12 cellular contexts compared by ENCODE assay signal in genomic region chr2:230323385-230324106, GRCh38. TPM values are rescaled to one million over a fixed set of nuclear protein-coding genes. Genes with fewer than 3 reads are reported as not detected.
A peak's percentile ranks its signal among the peaks of the same experiment; 100 is the strongest.
DNase-seq lines count a peak whose midpoint lies in the region; ATAC-seq and TF ChIP-seq lines count a peak whose summit lies in the region.
"Had no signal": no experiment of that assay in that cellular context is flagged by ENCODE, and none has a peak within 500 bp of the region (broad histone marks: within the 10 kb centered on the region; RNA-seq: fewer than 3 reads in every experiment).

No MANE protein-coding gene starts in this region.

- peaks cover 19% of the 10 kb centered on the region for H3K36me3 Mint-ChIP-seq in GM23338 (ENCODE audit: low read depth)
- no peaks in the 10 kb centered on the region for H3K36me3 Mint-ChIP-seq in T-cell

- DNase-seq in NCI-H82 (lab: John Stamatoyannopoulos, UW) (peak; percentile 37), NCI-H82 treated with DMSO at 0.1 percent for 48 hours (lab: John Stamatoyannopoulos, UW; ENCODE audit: unreplicated experiment) (no peak), GM23338 (ENCODE audit: low spot score) (peak; percentile 10), T-cell (no peak), iPS-NIHi7 (ENCODE audit: extremely low spot score) (peak; percentile 33), NCI-H1105 (lab: John Stamatoyannopoulos, UW) (no peak), DMS79 treated with DMSO at 0.1 percent for 48 hours (lab: John Stamatoyannopoulos, UW) (no peak)
- DNase-seq: activated naive CD4-positive, alpha-beta T cell treated with anti-CD3 and anti-CD28 coated beads, Interleukin-2, amount 10 ng/mL, durations not matched to agents 7 days and 5 days; heart left ventricle; NCI-H1105 treated with DMSO at 0.1 percent for 48 hours; stimulated activated naive CD4-positive, alpha-beta T cell treated with Interleukin-2 at 50 U/mL for 16 hours had no signal

- H3K4me3 ChIP-seq in GM23338 = no peak overlapping the region
- H3K4me3 ChIP-seq: heart left ventricle had no signal

- CTCF ChIA-PET in T-cell (lab: Charles Lee) = no interaction called here

- no peaks in the 10 kb centered on the region for H3K27me3 ChIP-seq in GM23338 (ENCODE audit: insufficient read depth)
- H3K27me3 ChIP-seq: heart left ventricle had no signal

- H3K9me3 Mint-ChIP-seq in GM23338 = peaks cover 49% of the 10 kb centered on the region
- no peaks in the 10 kb centered on the region for H3K9me3 Mint-ChIP-seq in T-cell

- H3K27me3 Mint-ChIP-seq in GM23338 (ENCODE audit: insufficient read depth, low read depth, poor library complexity) (peaks cover 11% of the 10 kb centered on the region), T-cell (no peaks in the 10 kb centered on the region)
- H3K27me3 Mint-ChIP-seq: activated naive CD4-positive, alpha-beta T cell treated with anti-CD3 and anti-CD28 coated beads, Interleukin-2, amount 10 ng/mL, durations not matched to agents 7 days and 5 days had no signal

- H4K20me1 ChIP-seq in GM23338 (replicated peaks; ENCODE audit: insufficient read depth) = no peaks in the 10 kb centered on the region

- POLR2A ChIA-PET in T-cell (lab: Charles Lee) = no interaction called here

- H2AFZ ChIP-seq in GM23338 = no peak overlapping the region

- ATAC-seq in GM23338 (no peak), T-cell (replicated peaks in 1 of 4) (no peak), HG02981 (IDR thresholded peaks at IDR 0.05; ENCODE audit: unreplicated experiment) (no peak)

- H3K79me2 ChIP-seq in GM23338 (replicated peaks; ENCODE audit: insufficient read depth) = no peaks in the 10 kb centered on the region

- H3K4me1 Mint-ChIP-seq in GM23338 (peaks cover 6% of the 10 kb centered on the region; the same call in 2 of the 3 replicates), T-cell (peaks cover 79 to 88% (median 85%) of the 10 kb centered on the region in 3 donors)

- H3K27ac ChIP-seq in GM23338 (ENCODE audit: low read depth) = no peak overlapping the region
- H3K27ac ChIP-seq: heart left ventricle had no signal

- H3F3A ChIP-seq in GM23338 (replicated peaks; ENCODE audit: low read depth) = no peaks in the 10 kb centered on the region

- 0 out of 2 replicates have a peak, but pooled peaks cover 4% of the 10 kb centered on the region for H3K9me2 ChIP-seq in GM23338 (ENCODE audit: insufficient read depth)

- no peak overlapping the region for H3K27ac Mint-ChIP-seq in GM23338
- H3K27ac Mint-ChIP-seq in T-cell = peak overlapping the region; percentile 14 to 45

- H3K4me1 ChIP-seq in GM23338 (ENCODE audit: insufficient read depth) = no peaks in the 10 kb centered on the region

- H3K36me3 ChIP-seq in GM23338 (ENCODE audit: insufficient read depth) = no peaks in the 10 kb centered on the region; the same call in 1 of the 2 replicates

- TF ChIP-seq CTCF in GM23338 (conservative IDR thresholded peaks at IDR 0.05; ENCODE audit: low read depth in 2 of 2) = peak; percentile 39 to 43

- H3K4me3 Mint-ChIP-seq in GM23338 = no peak overlapping the region
- peak overlapping the region in 1 of 3 donors; percentile 30 for H3K4me3 Mint-ChIP-seq in T-cell
- H3K4me3 Mint-ChIP-seq: activated naive CD4-positive, alpha-beta T cell treated with anti-CD3 and anti-CD28 coated beads, Interleukin-2, amount 10 ng/mL, durations not matched to agents 7 days and 5 days had no signal

- no peak overlapping the region for H3K4me2 ChIP-seq in GM23338

TF ChIP-seq in GM23338, 12 proteins besides CTCF, POLR2A, EP300 and RAD21 (continues in another document):
- TF ChIP-seq, protein P1, sequence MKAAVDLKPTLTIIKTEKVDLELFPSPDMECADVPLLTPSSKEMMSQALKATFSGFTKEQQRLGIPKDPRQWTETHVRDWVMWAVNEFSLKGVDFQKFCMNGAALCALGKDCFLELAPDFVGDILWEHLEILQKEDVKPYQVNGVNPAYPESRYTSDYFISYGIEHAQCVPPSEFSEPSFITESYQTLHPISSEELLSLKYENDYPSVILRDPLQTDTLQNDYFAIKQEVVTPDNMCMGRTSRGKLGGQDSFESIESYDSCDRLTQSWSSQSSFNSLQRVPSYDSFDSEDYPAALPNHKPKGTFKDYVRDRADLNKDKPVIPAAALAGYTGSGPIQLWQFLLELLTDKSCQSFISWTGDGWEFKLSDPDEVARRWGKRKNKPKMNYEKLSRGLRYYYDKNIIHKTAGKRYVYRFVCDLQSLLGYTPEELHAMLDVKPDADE (IDR thresholded peaks at IDR 0.05) = no peak
- TF ChIP-seq POLR2AphosphoS5 (IDR thresholded peaks at IDR 0.05; ENCODE audit: low read depth) (no peak), ZNF331 (CRISPR knock-in tag; IDR thresholded peaks at IDR 0.05; ENCODE audit: low read depth) (no peak), EZH2 (IDR thresholded peaks at IDR 0.05; ENCODE audit: low read depth, unreplicated experiment) (no peak), NANOG (IDR thresholded peaks at IDR 0.05; ENCODE audit: borderline replicate concordance) (no peak), ZNF114 (CRISPR knock-in tag; IDR thresholded peaks at IDR 0.05) (no peak), EZH2phosphoT487 (IDR thresholded peaks at IDR 0.05; ENCODE audit: unreplicated experiment) (no peak)
- TF ChIP-seq, protein P2, sequence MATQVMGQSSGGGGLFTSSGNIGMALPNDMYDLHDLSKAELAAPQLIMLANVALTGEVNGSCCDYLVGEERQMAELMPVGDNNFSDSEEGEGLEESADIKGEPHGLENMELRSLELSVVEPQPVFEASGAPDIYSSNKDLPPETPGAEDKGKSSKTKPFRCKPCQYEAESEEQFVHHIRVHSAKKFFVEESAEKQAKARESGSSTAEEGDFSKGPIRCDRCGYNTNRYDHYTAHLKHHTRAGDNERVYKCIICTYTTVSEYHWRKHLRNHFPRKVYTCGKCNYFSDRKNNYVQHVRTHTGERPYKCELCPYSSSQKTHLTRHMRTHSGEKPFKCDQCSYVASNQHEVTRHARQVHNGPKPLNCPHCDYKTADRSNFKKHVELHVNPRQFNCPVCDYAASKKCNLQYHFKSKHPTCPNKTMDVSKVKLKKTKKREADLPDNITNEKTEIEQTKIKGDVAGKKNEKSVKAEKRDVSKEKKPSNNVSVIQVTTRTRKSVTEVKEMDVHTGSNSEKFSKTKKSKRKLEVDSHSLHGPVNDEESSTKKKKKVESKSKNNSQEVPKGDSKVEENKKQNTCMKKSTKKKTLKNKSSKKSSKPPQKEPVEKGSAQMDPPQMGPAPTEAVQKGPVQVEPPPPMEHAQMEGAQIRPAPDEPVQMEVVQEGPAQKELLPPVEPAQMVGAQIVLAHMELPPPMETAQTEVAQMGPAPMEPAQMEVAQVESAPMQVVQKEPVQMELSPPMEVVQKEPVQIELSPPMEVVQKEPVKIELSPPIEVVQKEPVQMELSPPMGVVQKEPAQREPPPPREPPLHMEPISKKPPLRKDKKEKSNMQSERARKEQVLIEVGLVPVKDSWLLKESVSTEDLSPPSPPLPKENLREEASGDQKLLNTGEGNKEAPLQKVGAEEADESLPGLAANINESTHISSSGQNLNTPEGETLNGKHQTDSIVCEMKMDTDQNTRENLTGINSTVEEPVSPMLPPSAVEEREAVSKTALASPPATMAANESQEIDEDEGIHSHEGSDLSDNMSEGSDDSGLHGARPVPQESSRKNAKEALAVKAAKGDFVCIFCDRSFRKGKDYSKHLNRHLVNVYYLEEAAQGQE (IDR thresholded peaks at IDR 0.05; ENCODE audit: unreplicated experiment) = no peak

RNA-seq across cellular contexts. Expression of gene SP140L, which starts 3.4 kb away (rescaled TPM):
- total RNA-seq in GM23338 (2014; rRNA removed; shearing (Covaris generic)) = 0.66 and 1.7 TPM in 2 replicates
- polyA plus RNA-seq in GM23338 (2016; fragmentation: Nextera tagmentation; extraction: Ambion mirVana) = 1.3 and 1.5 TPM in 2 replicates
- total RNA-seq in T-cell = 100 to 1,000 TPM in 1 of 5 donors, 10 to 100 TPM in 4; 80.8 to 104 (median 82.0) TPM

Comparison
In these comparisons a context has a peak if more than half of its experiments do, and no peak if none do; other contexts are left out.
1. DNase-seq: peak in NCI-H82 (single experiment), GM23338 (single experiment) and iPS-NIHi7 (single experiment); none in NCI-H82 treated with DMSO at 0.1 percent for 48 hours (single experiment), T-cell (0 of 34), NCI-H1105 (single experiment) and DMS79 treated with DMSO at 0.1 percent for 48 hours (single experiment).
2. RNA of gene SP140L, which starts 3.4 kb away (total RNA-seq): 80.8 to 104 TPM in T-cell; 0.66 to 1.7 TPM in GM23338; every median in the first group is over 10 times any median in the second.